8 cellular contexts compared by ENCODE assay signal in the genomic region with DNA sequence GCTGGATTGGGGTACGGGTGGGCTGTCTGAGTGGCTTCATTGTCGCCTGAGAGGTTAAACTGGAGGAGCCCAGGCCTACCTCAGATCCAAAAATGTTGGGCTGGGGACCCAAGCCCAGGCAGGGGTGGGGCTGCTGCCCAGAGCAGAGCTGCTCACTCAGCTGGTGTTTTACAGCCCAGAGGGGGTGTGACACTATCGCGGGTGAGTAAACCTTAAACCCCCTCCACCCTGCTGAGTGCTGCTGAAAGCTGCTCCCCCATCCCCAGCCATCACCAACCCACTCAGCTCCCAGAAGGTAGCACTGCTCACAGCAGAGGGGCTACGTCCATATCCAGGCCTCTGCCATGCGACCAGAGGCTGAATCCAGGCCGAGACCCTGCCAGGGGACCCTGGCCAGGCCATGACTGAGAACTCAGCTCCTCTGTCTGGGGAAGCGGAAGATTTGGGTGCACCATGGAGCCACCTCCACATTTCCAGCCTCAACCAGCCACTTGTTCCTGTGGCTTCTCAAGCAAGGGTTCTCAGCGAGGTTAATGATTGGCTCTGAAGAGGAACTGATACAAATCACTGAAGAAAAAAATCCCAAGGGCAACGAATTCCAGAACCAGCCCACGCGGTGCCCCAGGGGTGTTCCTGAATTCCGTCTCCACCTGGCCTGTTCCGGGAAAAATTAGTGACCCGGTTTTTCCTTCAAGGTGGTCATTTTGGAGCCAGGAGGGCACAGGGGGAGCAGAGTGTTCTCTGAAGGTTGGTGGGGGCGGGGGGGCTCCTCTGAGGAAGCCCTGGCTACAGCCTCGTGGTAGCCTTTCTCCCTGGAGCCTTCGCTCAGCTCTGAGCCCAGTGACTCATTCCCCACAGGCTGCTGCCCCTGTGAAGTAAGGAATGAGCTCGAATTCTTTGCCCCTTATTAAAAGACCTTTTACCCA. TPM values are rescaled to one million over a fixed set of nuclear protein-coding genes. Genes with fewer than 3 reads are reported as not detected.
DNase-seq lines count a peak whose midpoint lies in the region; ATAC-seq and TF ChIP-seq lines count a peak whose summit lies in the region.

No MANE protein-coding gene starts in this region.

- TF ChIP-seq CTCF in upper lobe of right lung (IDR thresholded peaks at IDR 0.05) (no peak), uterus (IDR thresholded peaks at IDR 0.05) (no peak)

- H3K4me1 ChIP-seq in upper lobe of right lung, result peaks cover 33% of the 10 kb centered on the region
- peaks cover 0 to 5% of the 10 kb centered on the region in 2 donors for H3K4me1 ChIP-seq in uterus

- H3K27ac ChIP-seq in upper lobe of right lung (peak overlapping the region; percentile 89), uterus (peak overlapping the region in 1 of 2 donors; percentile 71)

- H3K9me3 ChIP-seq in upper lobe of right lung, result no peaks in the 10 kb centered on the region
- H3K9me3 ChIP-seq in uterus, result no peaks in the 10 kb centered on the region

- peak; percentile 52 for DNase-seq in amniotic stem cell (lab: John Stamatoyannopoulos, UW)
- peak; percentile 37 to 62 for DNase-seq in left colon
- DNase-seq in upper lobe of right lung, result peak; percentile 81
- no peak for DNase-seq in mesenteric fat pad (ENCODE audit: low spot score)
- no peak for DNase-seq in uterus
- no peak for DNase-seq in stimulated activated CD4-positive, alpha-beta T cell treated with anti-CD3 and anti-CD28 coated beads, Interleukin-4, amount 100 ng/mL, for 24 hours

- H3K27me3 ChIP-seq in upper lobe of right lung (no peaks in the 10 kb centered on the region), uterus (no peaks in the 10 kb centered on the region)

- peak; percentile 45 for ATAC-seq in HG02759 (IDR thresholded peaks at IDR 0.05; ENCODE audit: unreplicated experiment)
- ATAC-seq in left colon, result peak; percentile 44
- peak; percentile 53 for ATAC-seq in upper lobe of right lung

- intact Hi-C loops in left colon (cut with DNase I, micrococcal nuclease), result no loop called here
- intact Hi-C loops in upper lobe of right lung (cut with DNase I), result no loop called here
- intact Hi-C loops in uterus (cut with DNase I; ENCODE audit: low total_unique reads), result no loop called here

- H3K36me3 ChIP-seq in upper lobe of right lung, result no peaks in the 10 kb centered on the region
- no peaks in the 10 kb centered on the region for H3K36me3 ChIP-seq in uterus

- H3K4me3 ChIP-seq in GM08714 (ENCODE audit: low read length), result peak overlapping the region; percentile 13; the same call in 1 of the 2 replicates
- H3K4me3 ChIP-seq in upper lobe of right lung, result peak overlapping the region; percentile 46
- no peak overlapping the region for H3K4me3 ChIP-seq in uterus

- TF ChIP-seq POLR2A in uterus (IDR thresholded peaks at IDR 0.05), result no peak

RNA-seq across cellular contexts. Expression of a gene that starts 9.4 kb away (rescaled TPM):
- total RNA-seq in left colon, result 10 to 100 TPM; 26.6 to 39.6 TPM
- total RNA-seq in upper lobe of right lung, result 40.5 TPM
- 12.3 TPM for total RNA-seq in mesenteric fat pad
- 10 to 100 TPM in 2 of 4 donors, 1 to 10 TPM in 1, not detected in 1; 4.1 to 17.5 (median 12.1) TPM for total RNA-seq in uterus

RNA-seq across cellular contexts. Expression of a gene that starts 31.3 kb away (rescaled TPM):
- 10 to 100 TPM; 16.7 to 19.7 TPM for total RNA-seq in left colon
- total RNA-seq in upper lobe of right lung, result 25.3 TPM
- 34.7 TPM for total RNA-seq in mesenteric fat pad
- total RNA-seq in uterus, result 10 to 100 TPM in 2 of 4 donors, 1 to 10 TPM in 2; 2.4 to 39.0 (median 15.0) TPM

RNA-seq across cellular contexts. Expression of a gene that starts 31.4 kb away (rescaled TPM):
- total RNA-seq in left colon, result 10 to 100 TPM; 20.3 to 29.9 TPM
- total RNA-seq in upper lobe of right lung, result 18.0 TPM
- total RNA-seq in mesenteric fat pad, result 7.9 TPM
- total RNA-seq in uterus, result 1 to 10 TPM in 2 of 4 donors, under 1 TPM in 2; 0.29 to 9.2 (median 2.0) TPM

RNA-seq across cellular contexts. Expression of a gene that starts 31.6 kb away (rescaled TPM):
- total RNA-seq in left colon, result 100 to 1,000 TPM; 310 to 381 TPM
- 155 TPM for total RNA-seq in upper lobe of right lung
- 310 TPM for total RNA-seq in mesenteric fat pad
- 100 to 1,000 TPM; 117 to 282 (median 168) TPM for total RNA-seq in uterus

RNA-seq across cellular contexts. Expression of a gene that starts 53.2 kb away (rescaled TPM):
- total RNA-seq in left colon, result 10 to 100 TPM; 77.6 to 86.6 TPM
- total RNA-seq in upper lobe of right lung, result 35.8 TPM
- total RNA-seq in mesenteric fat pad, result 33.5 TPM
- 10 to 100 TPM; 30.2 to 60.0 (median 44.9) TPM for total RNA-seq in uterus

Comparison
In these comparisons a context has a peak if more than half of its experiments do, and no peak if none do; other contexts are left out.
1. H3K4me3 ChIP-seq: peak in GM08714 (single experiment) and upper lobe of right lung (single experiment); none in uterus (0 of 2).
2. DNase-seq: peak in amniotic stem cell (single experiment), left colon (2 of 2) and upper lobe of right lung (single experiment); none in mesenteric fat pad (single experiment), uterus (0 of 2) and stimulated activated CD4-positive, alpha-beta T cell treated with anti-CD3 and anti-CD28 coated beads, Interleukin-4, amount 100 ng/mL, for 24 hours (single experiment).
3. Peak in every context shown above with its lines, with median percentiles within 50 percentile points of each other: ATAC-seq.